ENCODE assay signal across 8 cellular contexts in the genomic region with DNA sequence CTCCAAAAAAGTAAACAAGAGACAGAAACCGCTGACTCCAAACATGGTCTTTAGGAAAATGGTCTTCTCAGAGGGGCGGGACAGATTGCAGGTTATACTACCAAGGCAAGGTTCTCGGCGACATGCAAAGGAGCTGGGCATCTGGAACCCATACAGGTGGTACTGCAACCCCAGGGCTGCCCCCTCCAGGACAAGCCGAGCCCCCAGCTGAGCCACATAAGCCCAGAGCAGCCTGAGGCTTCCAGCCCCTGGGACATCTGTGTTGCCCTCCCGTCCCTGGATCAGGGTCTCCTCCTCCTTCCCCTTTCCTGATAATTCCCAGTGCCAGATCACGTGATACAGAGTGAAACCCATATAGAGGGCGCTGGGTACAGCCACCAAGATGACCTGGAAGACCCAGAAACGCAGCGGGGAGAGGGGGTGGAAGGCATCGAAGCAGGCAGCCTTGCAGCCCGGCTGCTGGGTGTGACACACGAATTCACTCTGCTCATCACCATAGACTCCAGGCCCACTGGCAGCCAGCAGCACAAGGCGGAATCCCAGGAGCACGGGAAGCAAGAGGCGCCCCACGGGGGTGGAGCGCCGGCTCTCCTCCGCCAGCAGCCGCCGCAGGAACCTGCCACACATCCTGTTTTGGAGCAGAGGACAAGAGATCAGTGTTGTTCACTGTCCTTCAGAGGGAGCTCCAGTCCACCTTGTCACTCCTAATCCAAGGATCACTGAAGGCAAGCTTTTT. TPM values are rescaled to one million over a fixed set of nuclear protein-coding genes. Genes with fewer than 3 reads are reported as not detected.
DNase-seq lines count a peak whose midpoint lies in the region; TF ChIP-seq lines count a peak whose summit lies in the region.

A gene with protein sequence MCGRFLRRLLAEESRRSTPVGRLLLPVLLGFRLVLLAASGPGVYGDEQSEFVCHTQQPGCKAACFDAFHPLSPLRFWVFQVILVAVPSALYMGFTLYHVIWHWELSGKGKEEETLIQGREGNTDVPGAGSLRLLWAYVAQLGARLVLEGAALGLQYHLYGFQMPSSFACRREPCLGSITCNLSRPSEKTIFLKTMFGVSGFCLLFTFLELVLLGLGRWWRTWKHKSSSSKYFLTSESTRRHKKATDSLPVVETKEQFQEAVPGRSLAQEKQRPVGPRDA (minus strand): TSS at position 627 of the 736 bp plus-strand sequence. CDS start 0 bp downstream, at position 627.

- no peaks in the 10 kb centered on the region for H3K79me1 ChIP-seq in mesenchymal stem cell (replicated peaks; ENCODE audit: low read length, poor library complexity, severe bottlenecking)

- TF ChIP-seq POLR2A in erythroblast (IDR thresholded peaks at IDR 0.05; ENCODE audit: low read length), result no peak

- no peaks in the 10 kb centered on the region for H3K9me3 ChIP-seq in endodermal cell (ENCODE audit: control insufficient read depth, low read length)
- no peaks in the 10 kb centered on the region for H3K9me3 ChIP-seq in mesenchymal stem cell (ENCODE audit: control insufficient read depth, low read length)
- no peaks in the 10 kb centered on the region for H3K9me3 ChIP-seq in subcutaneous abdominal adipose tissue (ENCODE audit: control insufficient read depth in 5 of 5, low read length in 5 of 5)

- peaks cover 14% of the 10 kb centered on the region for H3K4me1 Mint-ChIP-seq in endodermal cell

- H3K9ac ChIP-seq in endodermal cell (ENCODE audit: extremely low read depth, low read length, poor library complexity, severe bottlenecking), result no peak within 1 kb of the TSS
- H3K9ac ChIP-seq in mesenchymal stem cell (ENCODE audit: low read length), result peak within 1 kb of the TSS; percentile 58
- peak within 1 kb of the TSS in 1 of 5 donors; percentile 53 for H3K9ac ChIP-seq in subcutaneous abdominal adipose tissue (ENCODE audit: low read length in 5 of 5)

- H3K27ac Mint-ChIP-seq in endodermal cell, result peak within 1 kb of the TSS; percentile 90

- H4K91ac ChIP-seq in mesenchymal stem cell (ENCODE audit: low read length), result no peak within 1 kb of the TSS

- no peak within 1 kb of the TSS for H3K27ac ChIP-seq in endodermal cell (ENCODE audit: low read depth, low read length)
- no peak within 1 kb of the TSS for H3K27ac ChIP-seq in mesenchymal stem cell (ENCODE audit: low read length, poor library complexity, severe bottlenecking)
- H3K27ac ChIP-seq in subcutaneous abdominal adipose tissue (ENCODE audit: low read depth, low read length), result no peak within 1 kb of the TSS

- peak within 1 kb of the TSS; percentile 72 for H3K4me3 Mint-ChIP-seq in endodermal cell

- H3K18ac ChIP-seq in mesenchymal stem cell (ENCODE audit: low read depth in 1 of 2, low read length in 2 of 2), result no peak within 1 kb of the TSS

- H3K27me3 Mint-ChIP-seq in endodermal cell (ENCODE audit: insufficient read depth), result peaks cover 14% of the 10 kb centered on the region

- no peak within 1 kb of the TSS for H3K4ac ChIP-seq in mesenchymal stem cell (ENCODE audit: low read depth in 1 of 2, low read length in 2 of 2)

- H3K23ac ChIP-seq in mesenchymal stem cell (ENCODE audit: low read length in 2 of 2), result no peak within 1 kb of the TSS

- H2AFZ ChIP-seq in mesenchymal stem cell (ENCODE audit: low read depth, low read length), result no peak within 1 kb of the TSS

- peak; percentile 29 for TF ChIP-seq CTCF in AG09319 (IDR thresholded peaks at IDR 0.05; ENCODE audit: low read depth, low read length)
- peak; percentile 72 for TF ChIP-seq CTCF in endodermal cell (conservative IDR thresholded peaks at IDR 0.05)

- H3K27me3 ChIP-seq in endodermal cell (ENCODE audit: control insufficient read depth, insufficient read depth, low read length, poor library complexity, severe bottlenecking) (peaks cover 49% of the 10 kb centered on the region), mesenchymal stem cell (ENCODE audit: control insufficient read depth in 1 of 2, insufficient read depth in 1 of 2, low read length in 2 of 2) (peaks cover 50 to 59% of the 10 kb centered on the region in 2 experiments), subcutaneous abdominal adipose tissue (ENCODE audit: control insufficient read depth in 5 of 5, insufficient read depth in 4 of 5, low read length in 5 of 5) (peaks cover 3 to 20% (median 7%) of the 10 kb centered on the region in 5 donors)

- H2BK5ac ChIP-seq in mesenchymal stem cell (ENCODE audit: low read depth, low read length, poor library complexity, severe bottlenecking), result no peak within 1 kb of the TSS

- H3K4me3 ChIP-seq in endodermal cell (ENCODE audit: low read length), result peak within 1 kb of the TSS; percentile 77
- H3K4me3 ChIP-seq in mesenchymal stem cell (ENCODE audit: insufficient read depth in 1 of 2, low read depth in 1 of 2, low read length in 2 of 2), result peak within 1 kb of the TSS in 1 of 2 experiments; percentile 58
- H3K4me3 ChIP-seq in subcutaneous abdominal adipose tissue (ENCODE audit: low read depth in 1 of 5, low read length in 5 of 5), result peak within 1 kb of the TSS in 3 of 5 donors; percentile 37 to 53 (median 47)

- no peaks in the 10 kb centered on the region for H3K9me3 Mint-ChIP-seq in endodermal cell

- no peaks in the 10 kb centered on the region for H3K36me3 ChIP-seq in endodermal cell (ENCODE audit: control insufficient read depth, insufficient read depth, low read length)
- no peaks in the 10 kb centered on the region for H3K36me3 ChIP-seq in mesenchymal stem cell (ENCODE audit: control insufficient read depth in 1 of 2, insufficient read depth in 2 of 2, low read depth in 1 of 2, low read length in 2 of 2)
- H3K36me3 ChIP-seq in subcutaneous abdominal adipose tissue (ENCODE audit: control insufficient read depth in 5 of 5, insufficient read depth in 5 of 5, low read length in 5 of 5), result no peaks in the 10 kb centered on the region

- H2BK12ac ChIP-seq in mesenchymal stem cell (ENCODE audit: low read length in 2 of 2), result no peak within 1 kb of the TSS

- H2BK15ac ChIP-seq in mesenchymal stem cell (ENCODE audit: low read depth, poor library complexity, severe bottlenecking), result no peak within 1 kb of the TSS

- H2AK5ac ChIP-seq in mesenchymal stem cell (ENCODE audit: low read length, severe bottlenecking), result no peak within 1 kb of the TSS

- no peaks in the 10 kb centered on the region for H3K36me3 Mint-ChIP-seq in endodermal cell (ENCODE audit: low read depth)

- peak within 1 kb of the TSS; percentile 19 for H4K8ac ChIP-seq in mesenchymal stem cell (ENCODE audit: low read length)

- H3K4me1 ChIP-seq in endodermal cell (ENCODE audit: control insufficient read depth, insufficient read depth, low read length) (no peaks in the 10 kb centered on the region), mesenchymal stem cell (ENCODE audit: control insufficient read depth, insufficient read depth, low read depth, low read length) (peaks cover 3% of the 10 kb centered on the region), subcutaneous abdominal adipose tissue (ENCODE audit: control insufficient read depth in 5 of 5, insufficient read depth in 5 of 5, low read length in 5 of 5) (peaks cover 0 to 13% (median 8%) of the 10 kb centered on the region in 5 donors)

- DNase-seq in AG09319 (ENCODE audit: extremely low read depth, low read depth) (no peak), GM19240 (ENCODE audit: insufficient read length, low spot score) (peak; percentile 19), NCI-H345 (lab: John Stamatoyannopoulos, UW) (peak; percentile 56), endodermal cell (peak; percentile 91), mesenchymal stem cell (peak; percentile 24), erythroblast (lab: John Stamatoyannopoulos, UW) (no peak)
- DNase-seq in activated CD4-positive, alpha-beta T cell treated with anti-CD3 and anti-CD28 coated beads, Interleukin-2, amount 50 U/mL, for 1 hour, result peak; percentile 22

- no peak within 1 kb of the TSS for H2BK120ac ChIP-seq in mesenchymal stem cell (ENCODE audit: low read depth, low read length)

- no peak within 1 kb of the TSS for H3K14ac ChIP-seq in mesenchymal stem cell (ENCODE audit: low read length in 2 of 2)

- H3K4me2 ChIP-seq in mesenchymal stem cell (ENCODE audit: low read length, poor library complexity, severe bottlenecking), result peak within 1 kb of the TSS; percentile 30

- 26 to 29% methylated on average over 15 to 20 of the region's 22 CpGs for WGBS in endodermal cell (ENCODE audit: insufficient coverage in 1 of 2, insufficient read length in 1 of 2), 2 experiments
- 26% methylated on average over 20 of the region's 22 CpGs for WGBS in mesenchymal stem cell

RNA-seq across cellular contexts. Expression of the gene that starts here (rescaled TPM):
- total RNA-seq in endodermal cell, result 1 to 10 TPM in 1 of 2 donors, under 1 TPM in 1; 0.82 to 1.4 TPM
- polyA plus RNA-seq in endodermal cell (2013, experiment 1 of 2), result 0.43 TPM
- not detected for polyA plus RNA-seq in endodermal cell (2013, experiment 2 of 2)
- polyA plus RNA-seq in mesenchymal stem cell (2013, experiment 1 of 2), result not detected
- polyA plus RNA-seq in mesenchymal stem cell (2013, experiment 2 of 2), result not detected

Comparison
In these comparisons a context has a peak if more than half of its experiments do, and no peak if none do; other contexts are left out.
1. DNase-seq: peak in GM19240 (single experiment), NCI-H345 (single experiment), activated CD4-positive, alpha-beta T cell treated with anti-CD3 and anti-CD28 coated beads, Interleukin-2, amount 50 U/mL, for 1 hour (single experiment), endodermal cell (single experiment) and mesenchymal stem cell (single experiment); none in AG09319 (single experiment) and erythroblast (0 of 2).